ENCODE assay signal across 1 cellular context in genomic region chr14:68607081-68607851, GRCh38.
TF ChIP-seq lines count a peak whose summit lies in the region.

No MANE protein-coding gene starts in this region.

TF ChIP-seq in HEK293, 187 proteins besides CTCF, POLR2A, EP300 and RAD21 (continued from another document):
- no peak for TF ChIP-seq ZNF148 (tag by site-specific recombination; IDR thresholded peaks at IDR 0.05; ENCODE audit: borderline replicate concordance)
- TF ChIP-seq GLIS1 (tag by site-specific recombination; IDR thresholded peaks at IDR 0.05) = no peak
